Comparison of ENCODE assay signal across 33 cellular contexts in the genomic region with DNA sequence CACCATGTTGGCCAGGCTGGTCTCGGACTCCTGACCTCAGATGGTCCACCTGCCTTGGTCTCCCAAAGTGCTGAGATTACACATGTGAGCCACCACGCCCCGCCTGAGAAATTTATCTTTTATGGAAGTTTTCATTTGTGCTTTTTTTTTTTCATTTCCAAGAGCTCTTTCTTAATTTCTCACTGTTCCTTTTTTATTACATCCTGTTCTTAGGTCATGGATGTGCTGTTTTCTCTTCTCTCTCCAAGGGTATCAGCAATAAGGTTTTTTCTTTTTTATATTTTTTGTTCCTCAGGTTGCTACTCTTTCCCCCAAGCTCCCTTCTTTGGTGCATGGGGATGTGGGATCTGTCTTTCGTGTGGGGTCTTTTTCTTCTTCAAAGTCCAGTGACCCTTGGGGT. TPM values are rescaled to one million over a fixed set of nuclear protein-coding genes. Genes with fewer than 3 reads are reported as not detected.
DNase-seq lines count a peak whose midpoint lies in the region; ATAC-seq and TF ChIP-seq lines count a peak whose summit lies in the region.
"Had no signal": no experiment of that assay in that cellular context is flagged by ENCODE, and none has a peak within 500 bp of the region (broad histone marks: within the 10 kb centered on the region; RNA-seq: fewer than 3 reads in every experiment).

No MANE protein-coding gene starts in this region.

- no peaks in the 10 kb centered on the region for H3K27me3 Mint-ChIP-seq in activated naive CD4-positive, alpha-beta T cell treated with anti-CD3 and anti-CD28 coated beads, Interleukin-2, amount 50 U/mL, for 24 hours
- H3K27me3 Mint-ChIP-seq in endothelial cell (ENCODE audit: unreplicated experiment), result peaks cover 11% of the 10 kb centered on the region
- H3K27me3 Mint-ChIP-seq: CD4-positive, alpha-beta T cell; CD4-positive, CD25-positive, alpha-beta regulatory T cell had no signal

- no peaks in the 10 kb centered on the region for H3K4me1 Mint-ChIP-seq in activated naive CD4-positive, alpha-beta T cell treated with anti-CD3 and anti-CD28 coated beads, Interleukin-2, amount 50 U/mL, for 24 hours
- H3K4me1 Mint-ChIP-seq in endothelial cell (ENCODE audit: unreplicated experiment), result peaks cover 3% of the 10 kb centered on the region
- H3K4me1 Mint-ChIP-seq: B cell; CD4-positive, CD25-positive, alpha-beta regulatory T cell; CD8-positive, alpha-beta memory T cell had no signal

- H2AFZ ChIP-seq in hepatocyte, result no peak overlapping the region

- POLR2A ChIA-PET in HEK293 (lab: Yijun Ruan, JAX), result no interaction called here

- WGBS in hepatocyte (ENCODE audit: low lambda C conversion rate, missing lambda C conversion rate), result 96% methylated on average over 4 of the region's 4 CpGs

- no peak overlapping the region for H3K4me2 ChIP-seq in hepatocyte
- H3K4me2 ChIP-seq: A549; BLaER1; BLaER1 treated with 17β-estradiol and CSF1 and Interleukin-3, amounts not matched to agents 10 nM and 100 nM had no signal

- no peaks in the 10 kb centered on the region for H3K27me3 ChIP-seq in hepatocyte
- H3K27me3 ChIP-seq: BE2C; BLaER1; BLaER1 treated with 17β-estradiol and CSF1 and Interleukin-3, amounts not matched to agents 10 nM and 100 nM had no signal

- H3K9me2 ChIP-seq in hepatocyte (replicated peaks; ENCODE audit: insufficient read depth), result no peaks in the 10 kb centered on the region

- peak overlapping the region; percentile 41 for H3K27ac Mint-ChIP-seq in activated naive CD4-positive, alpha-beta T cell treated with anti-CD3 and anti-CD28 coated beads, Interleukin-2, amount 50 U/mL, for 24 hours
- peak overlapping the region; percentile 12 for H3K27ac Mint-ChIP-seq in endothelial cell (ENCODE audit: unreplicated experiment)
- H3K27ac Mint-ChIP-seq: B cell; CD14-positive monocyte; CD4-positive, alpha-beta T cell; CD4-positive, CD25-positive, alpha-beta regulatory T cell; CD8-positive, alpha-beta T cell had no signal

- H3K4me3 Mint-ChIP-seq in activated naive CD4-positive, alpha-beta T cell treated with anti-CD3 and anti-CD28 coated beads, Interleukin-2, amount 50 U/mL, for 24 hours, result no peak overlapping the region
- no peak overlapping the region for H3K4me3 Mint-ChIP-seq in endothelial cell (ENCODE audit: unreplicated experiment)
- H3K4me3 Mint-ChIP-seq: B cell; CD14-positive monocyte; CD4-positive, alpha-beta T cell; CD4-positive, CD25-positive, alpha-beta regulatory T cell; CD8-positive, alpha-beta T cell had no signal

- H3K27ac ChIP-seq in HEK293 (ENCODE audit: extremely low read depth, low read depth, low read length) (no peak overlapping the region), hepatocyte (no peak overlapping the region)
- H3K27ac ChIP-seq: 22Rv1; A549; BLaER1; BLaER1 treated with 17β-estradiol and CSF1 and Interleukin-3, amounts not matched to agents 10 nM and 100 nM; C4-2B had no signal

- TF ChIP-seq CTCF in HEK293 (tag by site-specific recombination; IDR thresholded peaks at IDR 0.05) (no peak), endothelial cell (IDR thresholded peaks at IDR 0.05; ENCODE audit: unreplicated experiment) (no peak), hepatocyte (IDR thresholded peaks at IDR 0.05; ENCODE audit: poor library complexity) (no peak)

- H3K9me3 Mint-ChIP-seq in activated naive CD4-positive, alpha-beta T cell treated with anti-CD3 and anti-CD28 coated beads, Interleukin-2, amount 50 U/mL, for 24 hours, result peaks cover 4% of the 10 kb centered on the region
- no peaks in the 10 kb centered on the region for H3K9me3 Mint-ChIP-seq in endothelial cell (ENCODE audit: unreplicated experiment)

- no peaks in the 10 kb centered on the region for H4K20me1 ChIP-seq in hepatocyte (ENCODE audit: insufficient read depth, poor library complexity, severe bottlenecking)
- H4K20me1 ChIP-seq: BLaER1; BLaER1 treated with 17β-estradiol and CSF1 and Interleukin-3, amounts not matched to agents 10 nM and 100 nM had no signal

- H3K9me3 ChIP-seq in HEK293 (ENCODE audit: control insufficient read depth, insufficient read depth, low read depth, low read length), result no peaks in the 10 kb centered on the region
- no peaks in the 10 kb centered on the region for H3K9me3 ChIP-seq in hepatocyte (ENCODE audit: low read depth)

- H3K79me2 ChIP-seq in hepatocyte, result no peaks in the 10 kb centered on the region

- H3K36me3 ChIP-seq in HEK293 (ENCODE audit: control insufficient read depth in 2 of 2, insufficient read depth in 1 of 2, low read length in 2 of 2), result no peaks in the 10 kb centered on the region
- no peaks in the 10 kb centered on the region for H3K36me3 ChIP-seq in hepatocyte (replicated peaks; ENCODE audit: insufficient read depth, low read depth)
- H3K36me3 ChIP-seq: BE2C, BLaER1 had no signal

- CTCF ChIA-PET in HEK293 (lab: Yijun Ruan, JAX), result no interaction called here

- H3K36me3 Mint-ChIP-seq in activated naive CD4-positive, alpha-beta T cell treated with anti-CD3 and anti-CD28 coated beads, Interleukin-2, amount 50 U/mL, for 24 hours, result peaks cover 17% of the 10 kb centered on the region
- peaks cover 8% of the 10 kb centered on the region for H3K36me3 Mint-ChIP-seq in endothelial cell (ENCODE audit: low read depth, unreplicated experiment)
- H3K36me3 Mint-ChIP-seq: CD14-positive monocyte had no signal

- no peak for ATAC-seq in GM19328 (IDR thresholded peaks at IDR 0.05; ENCODE audit: unreplicated experiment)
- ATAC-seq: A549; CD8-positive, alpha-beta T cell had no signal

- no peaks in the 10 kb centered on the region for H3K4me1 ChIP-seq in HEK293 (ENCODE audit: control insufficient read depth, insufficient read depth, low read length)
- H3K4me1 ChIP-seq in hepatocyte (ENCODE audit: insufficient read depth), result peaks cover 6% of the 10 kb centered on the region
- H3K4me1 ChIP-seq: A549, BE2C, Caco-2 had no signal

- H3K4me3 ChIP-seq in HEK293 (ENCODE audit: low read depth, low read length), result no peak overlapping the region
- no peak overlapping the region for H3K4me3 ChIP-seq in hepatocyte
- H3K4me3 ChIP-seq: A549, BLaER1 had no signal

- no peak for DNase-seq in activated naive CD4-positive, alpha-beta T cell treated with Interleukin-2 at 50 U/mL for 16 hours
- DNase-seq in endothelial cell (ENCODE audit: low spot score) (no peak), hepatocyte (ENCODE audit: low spot score) (no peak)
- DNase-seq: 8988T; ACHN; AML-193; BE2C; C1 segment of cervical spinal cord; Caco-2; Calu3; CD4-positive, alpha-beta memory T cell; CD4-positive, alpha-beta T cell; CD4-positive, CD25-positive, alpha-beta regulatory T cell; CD8-positive, alpha-beta memory T cell; CD8-positive, alpha-beta T cell; COR-L47; DMS 273 treated with DMSO at 0.1 percent for 48 hours; DMS153; DMS53; DMS79; DMS79 treated with DMSO at 0.1 percent for 48 hours; DND-41; EL had no signal

TF ChIP-seq in HEK293, 187 proteins besides CTCF, POLR2A, EP300 and RAD21 (continues in another document):
- TF ChIP-seq TRIM28 (IDR thresholded peaks at IDR 0.05; ENCODE audit: borderline replicate concordance, low read length) (0 out of 2 replicates have a peak, but pooled peaks have one; percentile 30), HOXD13 (CRISPR knock-in tag; IDR thresholded peaks at IDR 0.05; ENCODE audit: borderline replicate concordance) (no peak), WT1 (tag by site-specific recombination; IDR thresholded peaks at IDR 0.05) (no peak), HOXA7 (CRISPR knock-in tag; IDR thresholded peaks at IDR 0.05; ENCODE audit: borderline replicate concordance) (no peak), ZNF404 (tag by site-specific recombination; IDR thresholded peaks at IDR 0.05) (no peak)
- TF ChIP-seq, protein P1, sequence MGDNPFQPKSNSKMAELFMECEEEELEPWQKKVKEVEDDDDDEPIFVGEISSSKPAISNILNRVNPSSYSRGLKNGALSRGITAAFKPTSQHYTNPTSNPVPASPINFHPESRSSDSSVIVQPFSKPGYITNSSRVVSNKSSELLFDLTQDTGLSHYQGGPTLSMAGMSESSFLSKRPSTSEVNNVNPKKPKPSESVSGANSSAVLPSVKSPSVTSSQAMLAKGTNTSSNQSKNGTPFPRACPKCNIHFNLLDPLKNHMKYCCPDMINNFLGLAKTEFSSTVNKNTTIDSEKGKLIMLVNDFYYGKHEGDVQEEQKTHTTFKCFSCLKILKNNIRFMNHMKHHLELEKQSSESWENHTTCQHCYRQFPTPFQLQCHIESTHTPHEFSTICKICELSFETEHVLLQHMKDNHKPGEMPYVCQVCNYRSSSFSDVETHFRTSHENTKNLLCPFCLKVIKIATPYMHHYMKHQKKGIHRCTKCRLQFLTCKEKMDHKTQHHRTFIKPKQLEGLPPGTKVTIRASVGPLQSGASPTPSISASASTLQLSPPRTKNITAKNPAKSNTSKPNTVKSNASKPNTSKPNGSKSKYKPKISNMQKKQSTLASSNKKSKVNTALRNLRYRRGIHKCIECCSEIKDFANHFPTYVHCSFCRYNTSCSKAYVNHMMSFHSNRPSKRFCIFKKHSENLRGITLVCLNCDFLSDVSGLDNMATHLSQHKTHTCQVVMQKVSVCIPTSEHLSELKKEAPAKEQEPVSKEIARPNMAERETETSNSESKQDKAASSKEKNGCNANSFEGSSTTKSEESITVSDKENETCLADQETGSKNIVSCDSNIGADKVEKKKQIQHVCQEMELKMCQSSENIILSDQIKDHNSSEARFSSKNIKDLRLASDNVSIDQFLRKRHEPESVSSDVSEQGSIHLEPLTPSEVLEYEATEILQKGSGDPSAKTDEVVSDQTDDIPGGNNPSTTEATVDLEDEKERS (tag by site-specific recombination; IDR thresholded peaks at IDR 0.05), result peak; percentile 99

RNA-seq across cellular contexts. Expression of a gene that starts 21.2 kb away (rescaled TPM):
- total RNA-seq in endothelial cell (ENCODE audit: unreplicated experiment), result 35.3 TPM
- total RNA-seq in hepatocyte, result 32.5 and 43.1 TPM in 2 replicates
- polyA plus RNA-seq in hepatocyte, result 4.8 and 7.1 TPM in 2 replicates

RNA-seq across cellular contexts. Expression of a gene that starts 35.4 kb away (rescaled TPM):
- total RNA-seq in endothelial cell (ENCODE audit: unreplicated experiment) (14.2 TPM), hepatocyte (6.6 and 7.5 TPM in 2 replicates)
- 2.9 and 3.3 TPM in 2 replicates for polyA plus RNA-seq in hepatocyte

RNA-seq across cellular contexts. Expression of a gene that starts 42.1 kb away (rescaled TPM):
- total RNA-seq in endothelial cell (ENCODE audit: unreplicated experiment) (302 TPM), hepatocyte (270 and 277 TPM in 2 replicates)
- polyA plus RNA-seq in hepatocyte, result 408 and 450 TPM in 2 replicates

RNA-seq across cellular contexts. Expression of a gene that starts 42.5 kb away (rescaled TPM):
- total RNA-seq in endothelial cell (ENCODE audit: unreplicated experiment), result 17.5 TPM
- 13.0 and 14.4 TPM in 2 replicates for total RNA-seq in hepatocyte
- polyA plus RNA-seq in hepatocyte, result 1.8 and 2.1 TPM in 2 replicates
